In the genomic region with DNA sequence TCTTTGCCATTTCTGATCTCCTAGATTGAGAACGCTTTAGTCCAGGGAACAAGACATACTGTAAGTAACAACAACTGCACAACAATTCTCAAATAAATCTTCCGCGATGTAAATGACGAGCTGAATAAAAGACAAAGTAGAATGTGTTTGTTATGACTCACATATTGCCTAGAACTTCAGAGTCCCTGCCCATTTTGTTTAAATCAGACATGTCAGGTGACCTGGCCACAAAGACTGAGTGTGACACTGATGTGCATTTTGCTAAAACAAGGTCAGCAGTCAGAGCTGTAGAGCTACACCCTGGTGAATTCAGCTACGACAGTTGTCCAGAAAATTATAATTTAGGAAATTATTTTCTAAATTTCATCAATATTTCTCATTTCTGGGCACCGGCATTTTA, we compare ENCODE assay signal across 11 cellular contexts.
DNase-seq lines count a peak whose midpoint lies in the region; ATAC-seq and TF ChIP-seq lines count a peak whose summit lies in the region.
"Had no signal": no experiment of that assay in that cellular context is flagged by ENCODE, and none has a peak within 500 bp of the region (broad histone marks: within the 10 kb centered on the region; RNA-seq: fewer than 3 reads in every experiment).

No MANE protein-coding gene starts in this region.

- CTCF ChIA-PET in A673 (lab: Charles Lee) = no interaction called here
- CTCF ChIA-PET in activated CD4-positive, alpha-beta memory T cell treated with anti-CD3 and anti-CD28 coated beads, Interleukin-2, amount 10 ng/mL, durations not matched to agents 7 days and 5 days (lab: Charles Lee) = interaction anchor here (0.5 to 2.4 kb wide), 8 partner anchors 9 to 167 kb away, joined by 3 to 30 read pairs (median 4); a partner anchor contains a TSS

- peaks cover 6% of the 10 kb centered on the region for H3K36me3 Mint-ChIP-seq in activated CD4-positive, alpha-beta memory T cell treated with anti-CD3 and anti-CD28 coated beads, Interleukin-2, amount 10 ng/mL, durations not matched to agents 7 days and 5 days (ENCODE audit: low read depth)

- H3K36me3 ChIP-seq in A673 (ENCODE audit: insufficient read depth, low read length, poor library complexity, severe bottlenecking) = no peaks in the 10 kb centered on the region

- no peaks in the 10 kb centered on the region for H3K27me3 ChIP-seq in A673 (replicated peaks; ENCODE audit: insufficient read depth, low read depth, low read length, poor library complexity)

- no TSS peak for BruUV-seq in A673 (replicated peaks; lab: Mats Ljungman, UMichigan)

- intact Hi-C loops in A673 (cut with micrococcal nuclease; ENCODE audit: unreplicated experiment) = no loop called here

- H3K4me3 Mint-ChIP-seq in activated CD4-positive, alpha-beta memory T cell treated with anti-CD3 and anti-CD28 coated beads, Interleukin-2, amount 10 ng/mL, durations not matched to agents 7 days and 5 days = peak overlapping the region; percentile 70

- no peak overlapping the region for H3K4me3 ChIP-seq in A673 (ENCODE audit: low read depth, low read length, poor library complexity, severe bottlenecking)
- H3K4me3 ChIP-seq: skin epidermis had no signal

- peaks cover 7% of the 10 kb centered on the region for H3K9me3 Mint-ChIP-seq in activated CD4-positive, alpha-beta memory T cell treated with anti-CD3 and anti-CD28 coated beads, Interleukin-2, amount 10 ng/mL, durations not matched to agents 7 days and 5 days

- H3K9me3 ChIP-seq in A673 (ENCODE audit: low read depth, low read length, poor library complexity, severe bottlenecking) = peaks cover 4% of the 10 kb centered on the region

- no peaks in the 10 kb centered on the region for H3K27me3 Mint-ChIP-seq in activated CD4-positive, alpha-beta memory T cell treated with anti-CD3 and anti-CD28 coated beads, Interleukin-2, amount 10 ng/mL, durations not matched to agents 7 days and 5 days

- no peak for TF ChIP-seq CTCF in A673 (conservative IDR thresholded peaks at IDR 0.05; ENCODE audit: low read depth, low read length)

- peaks cover 62% of the 10 kb centered on the region for H3K4me1 Mint-ChIP-seq in activated CD4-positive, alpha-beta memory T cell treated with anti-CD3 and anti-CD28 coated beads, Interleukin-2, amount 10 ng/mL, durations not matched to agents 7 days and 5 days

- H3K27ac Mint-ChIP-seq in activated CD4-positive, alpha-beta memory T cell treated with anti-CD3 and anti-CD28 coated beads, Interleukin-2, amount 10 ng/mL, durations not matched to agents 7 days and 5 days = peak overlapping the region; percentile 99

- DNase-seq in A673 (ENCODE audit: low spot score) (no peak), kidney glomerular epithelial cell (lab: John Stamatoyannopoulos, UW) (peak; percentile 32), NCI-H345 (lab: John Stamatoyannopoulos, UW) (no peak), NCI-H1694 treated with DMSO at 0.1 percent for 48 hours (lab: John Stamatoyannopoulos, UW) (no peak), HuH-7.5 (ENCODE audit: low spot score) (no peak)
- peak; percentile 78 for DNase-seq in activated CD4-positive, alpha-beta memory T cell treated with anti-CD3 and anti-CD28 coated beads, Interleukin-2, amount 10 ng/mL, durations not matched to agents 7 days and 5 days
- DNase-seq: DMS153, NCI-H1092 had no signal

- H3K27ac ChIP-seq in A673 (ENCODE audit: low read depth, low read length, poor library complexity, severe bottlenecking) = peak overlapping the region; percentile 43

- H3K4me1 ChIP-seq in A673 (ENCODE audit: insufficient read depth, low read length, poor library complexity, severe bottlenecking) = peaks cover 31% of the 10 kb centered on the region

- POLR2A ChIA-PET in A673 (lab: Charles Lee; ENCODE audit: low non-redundant PET) = no interaction called here
- POLR2A ChIA-PET in activated CD4-positive, alpha-beta memory T cell treated with anti-CD3 and anti-CD28 coated beads, Interleukin-2, amount 10 ng/mL, durations not matched to agents 7 days and 5 days (lab: Charles Lee) = interaction anchor here (0.6 to 2.1 kb wide), 23 partner anchors 9 to 758 kb away, joined by 3 to 101 read pairs (median 4); a partner anchor contains a TSS

- ATAC-seq in HG02870 (IDR thresholded peaks at IDR 0.05; ENCODE audit: unreplicated experiment) (peak; percentile 94), HG02884 (IDR thresholded peaks at IDR 0.05; ENCODE audit: unreplicated experiment) (no peak)

Comparison
In these comparisons a context has a peak if more than half of its experiments do, and no peak if none do; other contexts are left out.
1. DNase-seq: peak in activated CD4-positive, alpha-beta memory T cell treated with anti-CD3 and anti-CD28 coated beads, Interleukin-2, amount 10 ng/mL, durations not matched to agents 7 days and 5 days (single experiment) and kidney glomerular epithelial cell (single experiment); none in A673 (single experiment), NCI-H345 (single experiment), NCI-H1694 treated with DMSO at 0.1 percent for 48 hours (single experiment) and HuH-7.5 (single experiment).